Comparison of ENCODE assay signal across 11 cellular contexts in genomic region chr7:27166475-27167169, GRCh38. TPM values are rescaled to one million over a fixed set of nuclear protein-coding genes. Genes with fewer than 3 reads are reported as not detected.
DNase-seq lines count a peak whose midpoint lies in the region; ATAC-seq and TF ChIP-seq lines count a peak whose summit lies in the region.
"Had no signal": no experiment of that assay in that cellular context is flagged by ENCODE, and none has a peak within 500 bp of the region (broad histone marks: within the 10 kb centered on the region; RNA-seq: fewer than 3 reads in every experiment).

No MANE protein-coding gene starts in this region.

- no peak overlapping the region for H2AFZ ChIP-seq in HCT116 (ENCODE audit: low read depth, low read length, poor library complexity, severe bottlenecking)

- POLR2A ChIA-PET in BJ (lab: Charles Lee) (interaction anchor here (1.0 kb wide), 1 partner anchor 13 kb away, joined by 3 read pairs; no protein-coding TSS in a partner anchor), HCT116 (lab: Charles Lee) (interaction anchor here (1.0 kb wide), 1 partner anchor 10 kb away, joined by 4 read pairs; no protein-coding TSS in a partner anchor)

- peak overlapping the region in 1 of 2 donors; percentile 74 for H3K27ac Mint-ChIP-seq in natural killer cell treated with Interleukin-12 subunit alpha and Interleukin-12 subunit beta and Interleukin-15 and Interleukin-18, amount 100 ng/mL, for 72 hours
- H3K27ac Mint-ChIP-seq: progenitor cell of endocrine pancreas had no signal

- peaks cover 55 to 62% of the 10 kb centered on the region in 2 donors for H3K27me3 Mint-ChIP-seq in natural killer cell treated with Interleukin-12 subunit alpha and Interleukin-12 subunit beta and Interleukin-15 and Interleukin-18, amount 100 ng/mL, for 72 hours

- peaks cover 6% of the 10 kb centered on the region for H3K36me3 Mint-ChIP-seq in natural killer cell treated with Interleukin-12 subunit alpha and Interleukin-12 subunit beta and Interleukin-15 and Interleukin-18, amount 100 ng/mL, for 72 hours

- no peaks in the 10 kb centered on the region for H3K9me2 ChIP-seq in HCT116 (ENCODE audit: insufficient read depth)

- H3K4me1 ChIP-seq in HCT116 (ENCODE audit: control insufficient read depth in 1 of 2, insufficient read depth in 2 of 2, low read length in 2 of 2): peaks cover 29 to 76% of the 10 kb centered on the region in 2 experiments

- RAD21 ChIA-PET in HCT116 (lab: Charles Lee; ENCODE audit: low non-redundant PET in 1 of 2, low total read pairs in 2 of 2, uncharacterized antibody in 2 of 2, unreplicated experiment in 2 of 2): no interaction called here

- H3K4me3 ChIP-seq in BJ (ENCODE audit: low read depth, low read length) (peak overlapping the region; percentile 72), HCT116 (replicated peaks in 1 of 2; ENCODE audit: low read depth in 1 of 2, low read length in 2 of 2) (peak overlapping the region; percentile 77 to 84), coronary artery (peak overlapping the region; percentile 25)

- H3K9me3 Mint-ChIP-seq in natural killer cell treated with Interleukin-12 subunit alpha and Interleukin-12 subunit beta and Interleukin-15 and Interleukin-18, amount 100 ng/mL, for 72 hours: no peaks in the 10 kb centered on the region

- H4K20me1 ChIP-seq in HCT116 (ENCODE audit: insufficient read depth): no peaks in the 10 kb centered on the region

- TF ChIP-seq POLR2A in HCT116 (IDR thresholded peaks at IDR 0.05; ENCODE audit: borderline replicate concordance, extremely low read depth, insufficient read depth, insufficient read length): peak; percentile 9

- H3K27ac ChIP-seq in HCT116 (ENCODE audit: low read depth, low read length): peak overlapping the region; percentile 91
- H3K27ac ChIP-seq in coronary artery: no peak overlapping the region
- H3K27ac ChIP-seq: upper lobe of left lung had no signal

- DNase-seq in BJ (ENCODE audit: low read depth): no peak
- DNase-seq in HCT116 (ENCODE audit: low read depth, low spot score): no peak
- no peak for DNase-seq in coronary artery (ENCODE audit: low spot score)
- no peak for DNase-seq in natural killer cell treated with Interleukin-12 subunit alpha and Interleukin-12 subunit beta and Interleukin-15 and Interleukin-18, amount 100 ng/mL, for 72 hours (ENCODE audit: low spot score)
- no peak for DNase-seq in effector CD8-positive, alpha-beta T cell (lab: John Stamatoyannopoulos, UW)
- no peak for DNase-seq in stimulated activated CD8-positive, alpha-beta memory T cell treated with anti-CD3 and anti-CD28 coated beads, Interleukin-4, amount 100 ng/mL, for 48 hours
- DNase-seq in stimulated activated CD4-positive, alpha-beta T cell treated with anti-CD3 and anti-CD28 coated beads, Interleukin-4, amount 100 ng/mL, for 4 hours: no peak
- DNase-seq: NCI-H748 treated with DMSO at 0.1 percent for 48 hours had no signal

- ATAC-seq in HCT116 (no peak), HG03571 (IDR thresholded peaks at IDR 0.05; ENCODE audit: unreplicated experiment) (no peak)
- ATAC-seq in natural killer cell treated with Interleukin-12 subunit alpha and Interleukin-12 subunit beta and Interleukin-15 and Interleukin-18, amount 100 ng/mL, for 72 hours: no peak

- H3K79me2 ChIP-seq in HCT116 (ENCODE audit: insufficient read depth, low read length): peaks cover 99% of the 10 kb centered on the region

- intact Hi-C loops in HCT116 (cut with micrococcal nuclease): loop anchor here (10.0 kb wide), 1 partner anchor 1302 kb away; no protein-coding TSS in a partner anchor

- H3K36me3 ChIP-seq in BJ (ENCODE audit: control insufficient read depth, insufficient read depth, low read length): peaks cover 23% of the 10 kb centered on the region
- H3K36me3 ChIP-seq in HCT116 (ENCODE audit: control insufficient read depth in 1 of 2, insufficient read depth in 2 of 2, low read length in 2 of 2): peaks cover 0 to 4% of the 10 kb centered on the region in 2 experiments; a peak in 1 of 4 replicates
- H3K36me3 ChIP-seq: upper lobe of left lung had no signal

- CTCF ChIA-PET in BJ (lab: Yijun Ruan, JAX): interaction anchor here (1.2 to 16.1 kb wide), 8 partner anchors 9 to 890 kb away, joined by 3 to 187 read pairs (median 7); partner anchors contain the start of genes HOXA11 and HOXA5
- CTCF ChIA-PET in HCT116 (lab: Charles Lee): interaction anchor here (1.3 to 6.6 kb wide), 2 partner anchors 10 to 13 kb away, joined by 4 to 32 read pairs; partner anchors contain the start of gene HOXA7

- TF ChIP-seq RAD21 in HCT116 (IDR thresholded peaks at IDR 0.05; ENCODE audit: low read depth): no peak

- H3K9me3 ChIP-seq in HCT116 (ENCODE audit: control insufficient read depth in 1 of 2, insufficient read depth in 1 of 2, low read depth in 1 of 2, low read length in 2 of 2): no peaks in the 10 kb centered on the region

- H3K4me2 ChIP-seq in HCT116 (ENCODE audit: low read length): peak overlapping the region; percentile 97

- no peaks in the 10 kb centered on the region for H3K27me3 ChIP-seq in BJ (ENCODE audit: control insufficient read depth, insufficient read depth, low read length)
- no peaks in the 10 kb centered on the region for H3K27me3 ChIP-seq in HCT116 (ENCODE audit: insufficient read depth, low read length)

- H3K9ac ChIP-seq in HCT116 (ENCODE audit: low read length): peak overlapping the region; percentile 89

- peaks cover 30 to 42% of the 10 kb centered on the region in 2 donors for H3K4me1 Mint-ChIP-seq in natural killer cell treated with Interleukin-12 subunit alpha and Interleukin-12 subunit beta and Interleukin-15 and Interleukin-18, amount 100 ng/mL, for 72 hours (ENCODE audit: low read depth in 2 of 2)

- no TSS peak for BruUV-seq in HCT116 (replicated peaks; lab: Mats Ljungman, UMichigan)

- H3K4me3 Mint-ChIP-seq in natural killer cell treated with Interleukin-12 subunit alpha and Interleukin-12 subunit beta and Interleukin-15 and Interleukin-18, amount 100 ng/mL, for 72 hours: peak overlapping the region; percentile 77

- TF ChIP-seq CTCF in BJ (IDR thresholded peaks at IDR 0.05; ENCODE audit: insufficient read depth, low read depth, low read length): no peak
- TF ChIP-seq CTCF in HCT116 (IDR thresholded peaks at IDR 0.05 in 2 of 3, conservative IDR thresholded peaks at IDR 0.05 in 1 of 3; ENCODE audit: borderline replicate concordance in 1 of 3, insufficient read depth in 1 of 3, low read depth in 2 of 3, low read length in 2 of 3): no peak
- no peak for TF ChIP-seq CTCF in coronary artery (IDR thresholded peaks at IDR 0.05)

TF ChIP-seq in HCT116, 20 proteins besides CTCF, POLR2A, EP300 and RAD21:
- TF ChIP-seq MAX (IDR thresholded peaks at IDR 0.05) (no peak), ELF1 (IDR thresholded peaks at IDR 0.05; ENCODE audit: borderline replicate concordance, low read depth) (no peak), TCF7L2 (IDR thresholded peaks at IDR 0.05; ENCODE audit: borderline replicate concordance, extremely low read depth, insufficient read depth, insufficient read length) (peak; percentile 4), YY1 (IDR thresholded peaks at IDR 0.05; ENCODE audit: extremely low read depth, insufficient replicate concordance, low read depth, low read length) (no peak), ZFX (IDR thresholded peaks at IDR 0.05) (peak; percentile 87), POLR2AphosphoS5 (IDR thresholded peaks at IDR 0.05; ENCODE audit: low read depth, low read length) (0 out of 2 replicates have a peak, but pooled peaks have one; percentile 4)

RNA-seq across cellular contexts. Expression of gene HOXA9, which starts 1.3 kb away (rescaled TPM):
- 12.6 and 15.0 TPM in 2 replicates for polyA plus RNA-seq in BJ (2011; rRNA removed)
- polyA minus RNA-seq in BJ (2011; rRNA and poly(A)+ RNA removed): 1.4 and 3.4 TPM in 2 replicates
- 91.0 TPM for total RNA-seq in HCT116 (2021; ENCODE audit: unreplicated experiment)
- polyA plus RNA-seq in HCT116 (2012): 48.2 and 62.8 TPM in 2 replicates
- 1 to 10 TPM in 1 of 2 donors, not detected in 1; 2.4 TPM for total RNA-seq in natural killer cell treated with Interleukin-12 subunit alpha and Interleukin-12 subunit beta and Interleukin-15 and Interleukin-18, amount 100 ng/mL, for 72 hours
- total RNA-seq: progenitor cell of endocrine pancreas had no signal

RNA-seq across cellular contexts. Expression of gene HOXA10, which starts 7.5 kb away (rescaled TPM):
- polyA plus RNA-seq in BJ (2011; rRNA removed): 54.7 and 59.6 TPM in 2 replicates
- 32.3 and 43.4 TPM in 2 replicates for polyA minus RNA-seq in BJ (2011; rRNA and poly(A)+ RNA removed)
- 19.6 TPM for total RNA-seq in HCT116 (2021; ENCODE audit: unreplicated experiment)
- polyA plus RNA-seq in HCT116 (2012): 7.9 and 13.3 TPM in 2 replicates
- 1 to 10 TPM in 1 of 2 donors, under 1 TPM in 1; 0.88 to 1.3 TPM for total RNA-seq in natural killer cell treated with Interleukin-12 subunit alpha and Interleukin-12 subunit beta and Interleukin-15 and Interleukin-18, amount 100 ng/mL, for 72 hours
- total RNA-seq: progenitor cell of endocrine pancreas had no signal

RNA-seq across cellular contexts. Expression of gene HOXA7, which starts 10.1 kb away (rescaled TPM):
- 3.8 and 4.4 TPM in 2 replicates for polyA plus RNA-seq in BJ (2011; rRNA removed)
- polyA minus RNA-seq in BJ (2011; rRNA and poly(A)+ RNA removed): 1.4 and 2.3 TPM in 2 replicates
- 15.0 TPM for total RNA-seq in HCT116 (2021; ENCODE audit: unreplicated experiment)
- 8.0 and 10.6 TPM in 2 replicates for polyA plus RNA-seq in HCT116 (2012)
- total RNA-seq in natural killer cell treated with Interleukin-12 subunit alpha and Interleukin-12 subunit beta and Interleukin-15 and Interleukin-18, amount 100 ng/mL, for 72 hours: under 1 TPM in 1 of 2 donors, not detected in 1; 0.20 TPM

RNA-seq across cellular contexts. Expression of gene HOXA3, which starts 14.2 kb away (rescaled TPM):
- polyA plus RNA-seq in BJ (2011; rRNA removed): 0.09 and 0.15 TPM in 2 replicates
- 0.77 TPM in 1 of 2 replicates, not detected in the other for polyA minus RNA-seq in BJ (2011; rRNA and poly(A)+ RNA removed)
- 9.2 TPM for total RNA-seq in HCT116 (2021; ENCODE audit: unreplicated experiment)
- 5.6 and 5.7 TPM in 2 replicates for polyA plus RNA-seq in HCT116 (2012)
- total RNA-seq in natural killer cell treated with Interleukin-12 subunit alpha and Interleukin-12 subunit beta and Interleukin-15 and Interleukin-18, amount 100 ng/mL, for 72 hours: not detected

RNA-seq across cellular contexts. Expression of gene HOXA11, which starts 18.4 kb away (rescaled TPM):
- polyA plus RNA-seq in BJ (2011; rRNA removed): 27.7 and 34.0 TPM in 2 replicates
- 8.4 and 15.0 TPM in 2 replicates for polyA minus RNA-seq in BJ (2011; rRNA and poly(A)+ RNA removed)
- 6.8 TPM for total RNA-seq in HCT116 (2021; ENCODE audit: unreplicated experiment)
- 3.9 and 4.6 TPM in 2 replicates for polyA plus RNA-seq in HCT116 (2012)
- total RNA-seq in natural killer cell treated with Interleukin-12 subunit alpha and Interleukin-12 subunit beta and Interleukin-15 and Interleukin-18, amount 100 ng/mL, for 72 hours: under 1 TPM; 0.20 to 0.76 TPM
- total RNA-seq: progenitor cell of endocrine pancreas, upper lobe of left lung had no signal

Comparison
In these comparisons a context has a peak if more than half of its experiments do, and no peak if none do; other contexts are left out.
1. H3K4me3 ChIP-seq: peak in every context shown above with its lines; median percentile 80 in HCT116; 72 in BJ; 25 in coronary artery.
2. RNA of gene HOXA9, which starts 1.3 kb away (total RNA-seq): 91.0 TPM in HCT116 (single experiment); 2.4 TPM in natural killer cell treated with Interleukin-12 subunit alpha and Interleukin-12 subunit beta and Interleukin-15 and Interleukin-18, amount 100 ng/mL, for 72 hours; every median in the first group is over 10 times any median in the second.
3. RNA of gene HOXA7, which starts 10.1 kb away (total RNA-seq): 15.0 TPM in HCT116 (single experiment); 0.20 TPM in natural killer cell treated with Interleukin-12 subunit alpha and Interleukin-12 subunit beta and Interleukin-15 and Interleukin-18, amount 100 ng/mL, for 72 hours; every median in the first group is over 10 times any median in the second.